Comparison of ENCODE assay signal across 11 cellular contexts in the genomic region with DNA sequence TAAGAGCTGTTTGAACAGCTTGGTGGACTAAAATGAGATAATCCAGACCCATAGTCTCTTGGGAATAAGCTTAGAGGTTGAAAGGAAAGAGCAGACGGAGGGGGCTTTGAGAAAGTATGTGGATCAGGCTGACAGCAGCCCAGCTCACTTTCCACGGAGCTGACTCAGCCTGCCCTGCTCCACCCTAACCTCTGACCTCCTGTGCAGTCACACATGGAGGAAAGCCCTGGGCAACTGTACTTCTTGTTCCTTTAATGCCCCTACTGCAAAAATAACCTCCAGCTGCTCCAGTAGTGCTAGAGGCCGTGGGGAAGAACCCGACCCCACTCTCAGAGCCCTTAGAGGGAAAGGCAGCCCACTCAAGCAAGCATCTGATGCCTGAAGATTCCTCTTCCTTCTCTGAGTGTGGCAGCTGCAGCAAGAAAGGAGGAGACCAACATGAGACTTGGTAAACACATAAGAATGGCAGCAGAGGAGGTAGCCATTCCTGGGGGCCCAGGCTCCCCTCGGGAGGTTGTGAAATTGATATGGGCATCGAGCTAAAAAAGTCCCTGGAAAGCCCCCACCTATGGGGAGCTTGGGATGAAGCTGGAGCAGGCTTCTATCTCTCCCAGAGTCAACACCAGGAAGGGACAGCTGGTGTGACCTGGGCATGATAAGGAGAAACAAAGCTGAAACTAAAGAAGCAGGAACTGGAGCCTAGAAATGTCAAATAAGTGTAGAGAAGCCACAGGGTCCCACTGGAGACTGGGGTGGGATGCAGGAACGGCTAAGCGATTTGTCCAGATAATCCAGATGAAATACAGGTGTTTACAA.
DNase-seq lines count a peak whose midpoint lies in the region; FAIRE-seq and TF ChIP-seq lines count a peak whose summit lies in the region.
"Had no signal": no experiment of that assay in that cellular context is flagged by ENCODE, and none has a peak within 500 bp of the region (broad histone marks: within the 10 kb centered on the region; RNA-seq: fewer than 3 reads in every experiment).

No MANE protein-coding gene starts in this region.

- 51 to 55% (median 53%) methylated on average over 8 of the region's 8 CpGs for WGBS in ovary, 3 donors

- POLR2A ChIA-PET in CD8-positive, alpha-beta memory T cell (lab: Charles Lee), result no interaction called here
- POLR2A ChIA-PET in endothelial cell of umbilical vein (lab: Charles Lee), result no interaction called here

- H3K36me3 Mint-ChIP-seq in CD8-positive, alpha-beta memory T cell, result peaks cover 0 to 3% (median 0%) of the 10 kb centered on the region in 3 donors
- no peaks in the 10 kb centered on the region for H3K36me3 Mint-ChIP-seq in T-helper 2 cell treated with Interferon-gamma antibody and Interleukin-4, amounts not matched to agents 5 μg/mL and 100 μg/mL, for 36 hours (ENCODE audit: low read depth)

- H3K4me3 Mint-ChIP-seq in CD8-positive, alpha-beta memory T cell, result no peak overlapping the region
- H3K4me3 Mint-ChIP-seq in T-helper 2 cell treated with Interferon-gamma antibody and Interleukin-4, amounts not matched to agents 5 μg/mL and 100 μg/mL, for 36 hours, result no peak overlapping the region
- H3K4me3 Mint-ChIP-seq: activated naive CD4-positive, alpha-beta T cell treated with anti-CD3 and anti-CD28 coated beads for 36 hours had no signal

- H3K79me2 ChIP-seq in endothelial cell of umbilical vein (ENCODE audit: control insufficient read depth, insufficient read depth, low read length), result no peaks in the 10 kb centered on the region

- no peaks in the 10 kb centered on the region for H3K27me3 ChIP-seq in CD8-positive, alpha-beta memory T cell (ENCODE audit: insufficient read depth, low read length, poor library complexity, severe bottlenecking)
- no peaks in the 10 kb centered on the region for H3K27me3 ChIP-seq in endothelial cell of umbilical vein (ENCODE audit: control insufficient read depth in 2 of 2, insufficient read depth in 2 of 2, low read length in 2 of 2)
- no peaks in the 10 kb centered on the region for H3K27me3 ChIP-seq in ovary

- no peak overlapping the region for H3K4me2 ChIP-seq in endothelial cell of umbilical vein (ENCODE audit: insufficient read depth, low read length)

- H3K4me1 Mint-ChIP-seq in CD8-positive, alpha-beta memory T cell, result peaks cover 10 to 24% (median 22%) of the 10 kb centered on the region in 3 donors
- H3K4me1 Mint-ChIP-seq in T-helper 2 cell treated with Interferon-gamma antibody and Interleukin-4, amounts not matched to agents 5 μg/mL and 100 μg/mL, for 36 hours (ENCODE audit: low read depth), result peaks cover 28% of the 10 kb centered on the region

- DNase-seq in CD8-positive, alpha-beta memory T cell, result no peak
- DNase-seq in NCI-H2171 treated with DMSO at 0.1 percent for 48 hours (lab: John Stamatoyannopoulos, UW) (peak; percentile 49), endothelial cell of umbilical vein (ENCODE audit: low read depth, low spot score) (peak; percentile 8), ovary (peak in 3 of 5 donors; percentile 30 to 63 (median 32)), NCI-H1436 (lab: John Stamatoyannopoulos, UW) (no peak), NCI-H1417 treated with DMSO at 0.1 percent for 48 hours (lab: John Stamatoyannopoulos, UW) (no peak)
- no peak for DNase-seq in activated naive CD4-positive, alpha-beta T cell (lab: John Stamatoyannopoulos, UW)
- no peak for DNase-seq in T-helper 2 cell treated with Interferon-gamma antibody and Interleukin-4, amounts not matched to agents 5 μg/mL and 100 μg/mL, for 36 hours (ENCODE audit: low spot score)
- DNase-seq: activated naive CD4-positive, alpha-beta T cell treated with anti-CD3 and anti-CD28 coated beads for 36 hours; Karpas-422; T-helper 1 cell had no signal

- peaks cover 0 to 5% of the 10 kb centered on the region in 2 donors for H3K27me3 Mint-ChIP-seq in CD8-positive, alpha-beta memory T cell
- H3K27me3 Mint-ChIP-seq in T-helper 2 cell treated with Interferon-gamma antibody and Interleukin-4, amounts not matched to agents 5 μg/mL and 100 μg/mL, for 36 hours (ENCODE audit: low read depth), result peaks cover 8% of the 10 kb centered on the region

- no TSS peak for BruUV-seq in endothelial cell of umbilical vein (replicated peaks; lab: Mats Ljungman, UMichigan)

- no peaks in the 10 kb centered on the region for H3K36me3 ChIP-seq in CD8-positive, alpha-beta memory T cell (ENCODE audit: insufficient read depth, low read length)
- H3K36me3 ChIP-seq in endothelial cell of umbilical vein (ENCODE audit: control insufficient read depth in 2 of 2, extremely low read depth in 1 of 2, insufficient read depth in 2 of 2, low read length in 2 of 2) (no peaks in the 10 kb centered on the region), ovary (no peaks in the 10 kb centered on the region)

- TF ChIP-seq POLR2A in endothelial cell of umbilical vein (IDR thresholded peaks at IDR 0.05; ENCODE audit: low read depth, low read length) (no peak), ovary (IDR thresholded peaks at IDR 0.05) (no peak)

- H3K4me3 ChIP-seq in CD8-positive, alpha-beta memory T cell (ENCODE audit: low read length), result no peak overlapping the region
- H3K4me3 ChIP-seq in endothelial cell of umbilical vein (replicated peaks in 1 of 3; ENCODE audit: insufficient read depth in 1 of 3, low read depth in 1 of 3, low read length in 3 of 3), result no peak overlapping the region
- no peak overlapping the region for H3K4me3 ChIP-seq in ovary

- FAIRE-seq in endothelial cell of umbilical vein (lab: Jason Lieb, UNC), result no peak

- H3K9me3 Mint-ChIP-seq in CD8-positive, alpha-beta memory T cell, result no peaks in the 10 kb centered on the region
- no peaks in the 10 kb centered on the region for H3K9me3 Mint-ChIP-seq in T-helper 2 cell treated with Interferon-gamma antibody and Interleukin-4, amounts not matched to agents 5 μg/mL and 100 μg/mL, for 36 hours
- H3K9me3 Mint-ChIP-seq: activated naive CD4-positive, alpha-beta T cell treated with anti-CD3 and anti-CD28 coated beads for 36 hours had no signal

- CTCF ChIA-PET in CD8-positive, alpha-beta memory T cell (lab: Charles Lee), result interaction anchor here (1.0 to 1.4 kb wide), 2 partner anchors 13 to 133 kb away, joined by 3 read pairs; no protein-coding TSS in a partner anchor
- CTCF ChIA-PET in endothelial cell of umbilical vein (lab: Charles Lee), result interaction anchor here (0.8 to 1.5 kb wide), 2 partner anchors 11 to 133 kb away, joined by 3 to 4 read pairs; no protein-coding TSS in a partner anchor

- no peak for TF ChIP-seq EP300 in ovary (IDR thresholded peaks at IDR 0.05)

- intact Hi-C loops in endothelial cell of umbilical vein (cut with micrococcal nuclease) (no loop called here), ovary (cut with DNase I) (no loop called here)

- no peaks in the 10 kb centered on the region for H3K9me1 ChIP-seq in endothelial cell of umbilical vein (replicated peaks; ENCODE audit: control insufficient read depth, extremely low read depth, insufficient read depth, low read length)

- no peaks in the 10 kb centered on the region for H3K9me3 ChIP-seq in CD8-positive, alpha-beta memory T cell (ENCODE audit: low read length)
- no peaks in the 10 kb centered on the region for H3K9me3 ChIP-seq in endothelial cell of umbilical vein (replicated peaks; ENCODE audit: control insufficient read depth, insufficient read depth, low read length)
- H3K9me3 ChIP-seq in ovary, result no peaks in the 10 kb centered on the region

- H3K27ac ChIP-seq in CD8-positive, alpha-beta memory T cell (ENCODE audit: low read depth, low read length), result peak overlapping the region; percentile 77
- no peak overlapping the region for H3K27ac ChIP-seq in endothelial cell of umbilical vein (ENCODE audit: insufficient read depth, low read depth, low read length)
- peak overlapping the region; percentile 2 to 51 for H3K27ac ChIP-seq in ovary

- dilution Hi-C loops in endothelial cell of umbilical vein (cut with MboI; ENCODE audit: extremely low pct_ligation_motif_present, low sequenced_read_pairs), result no loop called here

- no peak overlapping the region for H3K9ac ChIP-seq in endothelial cell of umbilical vein (replicated peaks; ENCODE audit: extremely low read depth, insufficient read depth, low read length)

- H3K27ac Mint-ChIP-seq in CD8-positive, alpha-beta memory T cell, result no peak overlapping the region
- H3K27ac Mint-ChIP-seq in T-helper 2 cell treated with Interferon-gamma antibody and Interleukin-4, amounts not matched to agents 5 μg/mL and 100 μg/mL, for 36 hours, result no peak overlapping the region
- H3K27ac Mint-ChIP-seq: activated naive CD4-positive, alpha-beta T cell treated with anti-CD3 and anti-CD28 coated beads for 36 hours had no signal

- H3K4me1 ChIP-seq in CD8-positive, alpha-beta memory T cell (ENCODE audit: insufficient read depth, low read length), result peaks cover 10% of the 10 kb centered on the region
- H3K4me1 ChIP-seq in endothelial cell of umbilical vein (ENCODE audit: control insufficient read depth, extremely low read depth, insufficient read depth, low read length) (peaks cover 11% of the 10 kb centered on the region), ovary (ENCODE audit: insufficient read depth) (peaks cover 16% of the 10 kb centered on the region)

- TF ChIP-seq CTCF in endothelial cell of umbilical vein (IDR thresholded peaks at IDR 0.05; ENCODE audit: extremely low read depth in 1 of 2, insufficient read depth in 1 of 2, low read depth in 1 of 2, low read length in 2 of 2), result no peak
- no peak for TF ChIP-seq CTCF in ovary (IDR thresholded peaks at IDR 0.05)

- H2AFZ ChIP-seq in endothelial cell of umbilical vein (ENCODE audit: low read depth, low read length), result no peak overlapping the region

- H4K20me1 ChIP-seq in endothelial cell of umbilical vein (replicated peaks; ENCODE audit: control insufficient read depth, extremely low read depth, insufficient read depth, low read length), result no peaks in the 10 kb centered on the region

TF ChIP-seq in endothelial cell of umbilical vein, 7 proteins besides CTCF, POLR2A, EP300 and RAD21:
- TF ChIP-seq POLR2AphosphoS5 (IDR thresholded peaks at IDR 0.05; ENCODE audit: insufficient read depth, low read depth, low read length) (no peak), FOS (IDR thresholded peaks at IDR 0.05; ENCODE audit: borderline replicate concordance, insufficient read depth, low read length) (peak; percentile 25)

Comparison
In these comparisons a context has a peak if more than half of its experiments do, and no peak if none do; other contexts are left out.
1. DNase-seq: peak in NCI-H2171 treated with DMSO at 0.1 percent for 48 hours (single experiment), endothelial cell of umbilical vein (single experiment) and ovary (3 of 5); none in CD8-positive, alpha-beta memory T cell (0 of 5), activated naive CD4-positive, alpha-beta T cell (0 of 4), NCI-H1436 (single experiment), NCI-H1417 treated with DMSO at 0.1 percent for 48 hours (single experiment) and T-helper 2 cell treated with Interferon-gamma antibody and Interleukin-4, amounts not matched to agents 5 μg/mL and 100 μg/mL, for 36 hours (single experiment).